11 cellular contexts compared by ENCODE assay signal in the genomic region with DNA sequence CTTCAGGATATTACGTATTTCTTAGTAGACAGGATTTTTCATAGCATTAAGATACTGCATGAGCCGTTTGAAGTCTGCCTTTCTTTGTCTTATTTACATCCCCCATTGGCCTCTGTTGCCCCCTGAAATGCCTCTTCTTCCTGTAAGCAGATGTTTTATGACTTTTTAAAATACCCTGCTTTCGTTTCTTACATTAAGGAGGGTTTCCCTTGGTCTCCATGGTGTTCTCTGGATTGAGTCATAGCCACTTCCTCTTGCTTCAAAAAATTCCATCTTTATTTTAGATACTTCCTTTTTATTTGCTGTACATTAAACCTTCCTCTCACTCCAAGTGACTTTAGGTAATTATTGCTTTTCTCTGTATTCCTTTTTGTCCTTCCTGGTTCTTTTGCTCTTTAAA.
DNase-seq lines count a peak whose midpoint lies in the region; ATAC-seq and TF ChIP-seq lines count a peak whose summit lies in the region.
"Had no signal": no experiment of that assay in that cellular context is flagged by ENCODE, and none has a peak within 500 bp of the region (broad histone marks: within the 10 kb centered on the region; RNA-seq: fewer than 3 reads in every experiment).

No MANE protein-coding gene starts in this region.

- DNase-seq in ELR (ENCODE audit: low read depth): peak; percentile 65
- DNase-seq in OCI-M1 (lab: John Stamatoyannopoulos, UW): peak; percentile 27
- no peak for DNase-seq in dorsolateral prefrontal cortex
- DNase-seq in osteocyte (ENCODE audit: extremely low spot score, unreplicated experiment): no peak
- no peak for DNase-seq in NCI-H2196 (lab: John Stamatoyannopoulos, UW; ENCODE audit: unreplicated experiment)
- DNase-seq in activated naive CD4-positive, alpha-beta T cell treated with anti-CD3 and anti-CD28 coated beads, Interleukin-2, amount 50 U/mL, for 16 hours: no peak
- DNase-seq in activated CD4-positive, CD25-positive, alpha-beta regulatory T cell treated with anti-CD3 and anti-CD28 coated beads, Interleukin-2, amount 50 U/mL, for 72 hours: no peak
- DNase-seq: erythroblast, NCI-H1092 had no signal

- H3K9me3 Mint-ChIP-seq in osteocyte (ENCODE audit: unreplicated experiment): no peaks in the 10 kb centered on the region

- H3K27me3 ChIP-seq in dorsolateral prefrontal cortex: no peaks in the 10 kb centered on the region
- H3K27me3 ChIP-seq: neutrophil had no signal

- no peak overlapping the region for H3K4me3 Mint-ChIP-seq in osteocyte (ENCODE audit: unreplicated experiment)

- TF ChIP-seq CTCF in dorsolateral prefrontal cortex (IDR thresholded peaks at IDR 0.05 in 54 of 56, conservative IDR thresholded peaks at IDR 0.05 in 2 of 56; ENCODE audit: low read depth in 1 of 56, partially characterized antibody in 56 of 56): no peak
- no peak for TF ChIP-seq CTCF in osteocyte (IDR thresholded peaks at IDR 0.05)

- intact Hi-C loops in dorsolateral prefrontal cortex (cut with DNase I): no loop called here

- H3K27ac ChIP-seq in dorsolateral prefrontal cortex: peak overlapping the region in 48 of 59 donors; percentile 2 to 80 (median 57)
- H3K27ac ChIP-seq: neutrophil had no signal

- no peak for ATAC-seq in HG02642 (IDR thresholded peaks at IDR 0.05; ENCODE audit: poor library complexity, unreplicated experiment)

- peak overlapping the region in 2 of 59 donors; percentile 5 to 10 for H3K4me3 ChIP-seq in dorsolateral prefrontal cortex

- H3K27me3 Mint-ChIP-seq in osteocyte (ENCODE audit: unreplicated experiment): no peaks in the 10 kb centered on the region

- H3K36me3 Mint-ChIP-seq in osteocyte (ENCODE audit: unreplicated experiment): peaks cover 27% of the 10 kb centered on the region

- H3K4me1 Mint-ChIP-seq in osteocyte (ENCODE audit: unreplicated experiment): peaks cover 19% of the 10 kb centered on the region

- peak overlapping the region; percentile 84 for H3K27ac Mint-ChIP-seq in osteocyte (ENCODE audit: unreplicated experiment)

Comparison
In these comparisons a context has a peak if more than half of its experiments do, and no peak if none do; other contexts are left out.
1. DNase-seq: peak in ELR (single experiment) and OCI-M1 (single experiment); none in dorsolateral prefrontal cortex (0 of 10), osteocyte (single experiment), NCI-H2196 (single experiment), activated naive CD4-positive, alpha-beta T cell treated with anti-CD3 and anti-CD28 coated beads, Interleukin-2, amount 50 U/mL, for 16 hours (single experiment) and activated CD4-positive, CD25-positive, alpha-beta regulatory T cell treated with anti-CD3 and anti-CD28 coated beads, Interleukin-2, amount 50 U/mL, for 72 hours (single experiment).